Comparison of ENCODE assay signal across 1 cellular context in the genomic region with DNA sequence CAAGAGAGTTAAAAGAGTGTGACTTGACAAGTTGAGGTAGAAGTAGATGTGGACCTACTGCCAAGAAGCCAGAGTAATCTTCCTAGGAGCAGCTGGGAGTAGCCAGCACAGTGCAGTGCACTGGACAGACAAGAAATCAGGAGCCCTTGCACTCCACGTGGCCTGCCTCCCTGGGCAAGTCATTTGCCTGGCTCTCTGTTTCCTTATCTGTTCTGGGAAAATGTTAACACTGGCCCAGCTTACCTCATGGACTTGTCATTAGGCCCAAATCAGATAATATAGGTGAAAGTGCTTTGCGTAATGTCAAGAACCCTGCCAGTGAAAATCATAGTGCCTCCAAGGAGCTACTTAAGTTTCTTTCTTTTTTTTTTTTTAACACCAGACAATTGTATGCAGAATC.
TF ChIP-seq lines count a peak whose summit lies in the region.

No MANE protein-coding gene starts in this region.

TF ChIP-seq in WTC11, 78 proteins besides CTCF, POLR2A, EP300 and RAD21 (continued from another document):
- TF ChIP-seq, protein P1, sequence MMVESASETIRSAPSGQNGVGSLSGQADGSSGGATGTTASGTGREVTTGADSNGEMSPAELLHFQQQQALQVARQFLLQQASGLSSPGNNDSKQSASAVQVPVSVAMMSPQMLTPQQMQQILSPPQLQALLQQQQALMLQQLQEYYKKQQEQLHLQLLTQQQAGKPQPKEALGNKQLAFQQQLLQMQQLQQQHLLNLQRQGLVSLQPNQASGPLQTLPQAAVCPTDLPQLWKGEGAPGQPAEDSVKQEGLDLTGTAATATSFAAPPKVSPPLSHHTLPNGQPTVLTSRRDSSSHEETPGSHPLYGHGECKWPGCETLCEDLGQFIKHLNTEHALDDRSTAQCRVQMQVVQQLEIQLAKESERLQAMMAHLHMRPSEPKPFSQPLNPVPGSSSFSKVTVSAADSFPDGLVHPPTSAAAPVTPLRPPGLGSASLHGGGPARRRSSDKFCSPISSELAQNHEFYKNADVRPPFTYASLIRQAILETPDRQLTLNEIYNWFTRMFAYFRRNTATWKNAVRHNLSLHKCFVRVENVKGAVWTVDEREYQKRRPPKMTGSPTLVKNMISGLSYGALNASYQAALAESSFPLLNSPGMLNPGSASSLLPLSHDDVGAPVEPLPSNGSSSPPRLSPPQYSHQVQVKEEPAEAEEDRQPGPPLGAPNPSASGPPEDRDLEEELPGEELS (CRISPR knock-in tag; IDR thresholded peaks at IDR 0.05) = no peak
- TF ChIP-seq, protein P2, sequence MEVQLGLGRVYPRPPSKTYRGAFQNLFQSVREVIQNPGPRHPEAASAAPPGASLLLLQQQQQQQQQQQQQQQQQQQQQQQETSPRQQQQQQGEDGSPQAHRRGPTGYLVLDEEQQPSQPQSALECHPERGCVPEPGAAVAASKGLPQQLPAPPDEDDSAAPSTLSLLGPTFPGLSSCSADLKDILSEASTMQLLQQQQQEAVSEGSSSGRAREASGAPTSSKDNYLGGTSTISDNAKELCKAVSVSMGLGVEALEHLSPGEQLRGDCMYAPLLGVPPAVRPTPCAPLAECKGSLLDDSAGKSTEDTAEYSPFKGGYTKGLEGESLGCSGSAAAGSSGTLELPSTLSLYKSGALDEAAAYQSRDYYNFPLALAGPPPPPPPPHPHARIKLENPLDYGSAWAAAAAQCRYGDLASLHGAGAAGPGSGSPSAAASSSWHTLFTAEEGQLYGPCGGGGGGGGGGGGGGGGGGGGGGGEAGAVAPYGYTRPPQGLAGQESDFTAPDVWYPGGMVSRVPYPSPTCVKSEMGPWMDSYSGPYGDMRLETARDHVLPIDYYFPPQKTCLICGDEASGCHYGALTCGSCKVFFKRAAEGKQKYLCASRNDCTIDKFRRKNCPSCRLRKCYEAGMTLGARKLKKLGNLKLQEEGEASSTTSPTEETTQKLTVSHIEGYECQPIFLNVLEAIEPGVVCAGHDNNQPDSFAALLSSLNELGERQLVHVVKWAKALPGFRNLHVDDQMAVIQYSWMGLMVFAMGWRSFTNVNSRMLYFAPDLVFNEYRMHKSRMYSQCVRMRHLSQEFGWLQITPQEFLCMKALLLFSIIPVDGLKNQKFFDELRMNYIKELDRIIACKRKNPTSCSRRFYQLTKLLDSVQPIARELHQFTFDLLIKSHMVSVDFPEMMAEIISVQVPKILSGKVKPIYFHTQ (CRISPR knock-in tag; IDR thresholded peaks at IDR 0.05) = no peak
- TF ChIP-seq ZBTB21 (CRISPR knock-in tag; IDR thresholded peaks at IDR 0.05; ENCODE audit: borderline replicate concordance) = no peak
- TF ChIP-seq, protein P3, sequence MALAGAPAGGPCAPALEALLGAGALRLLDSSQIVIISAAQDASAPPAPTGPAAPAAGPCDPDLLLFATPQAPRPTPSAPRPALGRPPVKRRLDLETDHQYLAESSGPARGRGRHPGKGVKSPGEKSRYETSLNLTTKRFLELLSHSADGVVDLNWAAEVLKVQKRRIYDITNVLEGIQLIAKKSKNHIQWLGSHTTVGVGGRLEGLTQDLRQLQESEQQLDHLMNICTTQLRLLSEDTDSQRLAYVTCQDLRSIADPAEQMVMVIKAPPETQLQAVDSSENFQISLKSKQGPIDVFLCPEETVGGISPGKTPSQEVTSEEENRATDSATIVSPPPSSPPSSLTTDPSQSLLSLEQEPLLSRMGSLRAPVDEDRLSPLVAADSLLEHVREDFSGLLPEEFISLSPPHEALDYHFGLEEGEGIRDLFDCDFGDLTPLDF (CRISPR knock-in tag; IDR thresholded peaks at IDR 0.05) = no peak
